8 cellular contexts compared by ENCODE assay signal in genomic region chr1:243205028-243205501, GRCh38. TPM values are rescaled to one million over a fixed set of nuclear protein-coding genes. Genes with fewer than 3 reads are reported as not detected.
DNase-seq lines count a peak whose midpoint lies in the region; ATAC-seq and TF ChIP-seq lines count a peak whose summit lies in the region.
"Not testable (repeated sequence)": the region's sequence is repeated elsewhere in the genome, so short reads cannot be mapped to it uniquely, and the experiment has no call there.

No MANE protein-coding gene starts in this region.

- H3K27ac Mint-ChIP-seq in WTC11: peak overlapping the region; percentile 45; the same call in 1 of the 2 replicates
- not testable (repeated sequence) for H3K27ac Mint-ChIP-seq in endodermal cell

- peaks cover 17% of the 10 kb centered on the region for H3K4me1 ChIP-seq in GM23248 (ENCODE audit: insufficient read depth)
- not testable (repeated sequence) for H3K4me1 ChIP-seq in endodermal cell (ENCODE audit: control insufficient read depth, insufficient read depth, low read length); cardiac muscle cell (ENCODE audit: low read depth); lung (ENCODE audit: control insufficient read depth in 2 of 2, insufficient read depth in 2 of 2, low read length in 2 of 2)

- POLR2A ChIA-PET in AG04450 (lab: Yijun Ruan, JAX); WTC11 (lab: Charles Lee): not testable (repeated sequence)

- H3K4me2 ChIP-seq in GM23248 (ENCODE audit: unreplicated experiment): peak overlapping the region; percentile 27

- H3K27me3 Mint-ChIP-seq in WTC11 (ENCODE audit: low read depth); endodermal cell (ENCODE audit: insufficient read depth): not testable (repeated sequence)

- H3K36me3 ChIP-seq in GM23248 (ENCODE audit: low read depth) (peaks cover 21% of the 10 kb centered on the region; the same call in 1 of the 2 replicates), MG63 (peaks cover 36% of the 10 kb centered on the region)
- H3K36me3 ChIP-seq in endodermal cell (ENCODE audit: control insufficient read depth, insufficient read depth, low read length); cardiac muscle cell; lung (ENCODE audit: control insufficient read depth in 2 of 2, insufficient read depth in 2 of 2, low read length in 2 of 2): not testable (repeated sequence)

- H3K4me3 Mint-ChIP-seq in WTC11, endodermal cell: not testable (repeated sequence)

- not testable (repeated sequence) for H4K20me1 ChIP-seq in GM23248 (ENCODE audit: insufficient read depth)

- not testable (repeated sequence) for H3K4me3 ChIP-seq in AG04450 (ENCODE audit: low read depth, low read length); GM23248; MG63; endodermal cell (ENCODE audit: low read length); cardiac muscle cell; lung

- not testable (repeated sequence) for H3K9me2 ChIP-seq in GM23248 (ENCODE audit: insufficient read depth)

- H3K79me2 ChIP-seq in GM23248 (ENCODE audit: insufficient read depth): peaks cover 84% of the 10 kb centered on the region

- H3K4me1 Mint-ChIP-seq in WTC11: peaks cover 12% of the 10 kb centered on the region
- not testable (repeated sequence) for H3K4me1 Mint-ChIP-seq in endodermal cell

- DNase-seq in AG04450 (ENCODE audit: low read depth, low spot score) (peak; percentile 20), GM23248 (peak; percentile 58), MG63 (peak; percentile 47), cardiac muscle cell (ENCODE audit: low read depth in 1 of 2, low spot score in 1 of 2) (peak; percentile 21 to 83)
- not testable (repeated sequence) for DNase-seq in WTC11 (ENCODE audit: low spot score); endodermal cell; lung (ENCODE audit: low spot score); stimulated activated naive CD8-positive, alpha-beta T cell treated with anti-CD3 and anti-CD28 coated beads, Interleukin-15, Interleukin-2, amounts not matched to agents 100 U/mL and 50 U/mL, for 24 hours

- not testable (repeated sequence) for TF ChIP-seq CTCF in AG04450 (IDR thresholded peaks at IDR 0.05; ENCODE audit: low read depth, low read length); WTC11 (IDR thresholded peaks at IDR 0.05); endodermal cell (conservative IDR thresholded peaks at IDR 0.05); cardiac muscle cell (IDR thresholded peaks at IDR 0.05; ENCODE audit: low read depth, low read length); lung (IDR thresholded peaks at IDR 0.05; ENCODE audit: control extremely low read depth, extremely low read depth)

- H3K27ac ChIP-seq in AG04450 (ENCODE audit: low read depth, low read length): peak overlapping the region; percentile 34
- peak overlapping the region; percentile 63 for H3K27ac ChIP-seq in GM23248
- peak overlapping the region; percentile 41 for H3K27ac ChIP-seq in endodermal cell (ENCODE audit: low read depth, low read length)
- H3K27ac ChIP-seq in cardiac muscle cell: peak overlapping the region; percentile 82
- not testable (repeated sequence) for H3K27ac ChIP-seq in lung (ENCODE audit: low read depth in 1 of 2, low read length in 1 of 2)

- not testable (repeated sequence) for H3K27me3 ChIP-seq in AG04450 (ENCODE audit: control insufficient read depth, insufficient read depth, low read length); GM23248 (replicated peaks; ENCODE audit: insufficient read depth); MG63; endodermal cell (ENCODE audit: control insufficient read depth, insufficient read depth, low read length, poor library complexity, severe bottlenecking); cardiac muscle cell; lung (ENCODE audit: control insufficient read depth, insufficient read depth)

- ATAC-seq in WTC11 (peak; percentile 88), lung (ENCODE audit: insufficient read depth, low FRiP score) (peak; percentile 53)
- peak; percentile 43 for ATAC-seq in stimulated activated naive CD8-positive, alpha-beta T cell treated with anti-CD3 and anti-CD28 coated beads, Interleukin-15, Interleukin-2, amounts not matched to agents 100 U/mL and 50 U/mL, for 24 hours

- H3K9me3 Mint-ChIP-seq in WTC11, endodermal cell: not testable (repeated sequence)

- peaks cover 16% of the 10 kb centered on the region for H3K36me3 Mint-ChIP-seq in WTC11
- peaks cover 29% of the 10 kb centered on the region for H3K36me3 Mint-ChIP-seq in endodermal cell (ENCODE audit: low read depth)

- WGBS in GM23248 (ENCODE audit: low coverage in 1 of 2, low lambda C conversion rate in 2 of 2, missing lambda C conversion rate in 2 of 2), 2 experiments: 55% methylated on average over 3 of the region's 3 CpGs
- WGBS in endodermal cell (ENCODE audit: insufficient coverage in 1 of 2, insufficient read length in 1 of 2), 2 experiments: 60 to 90% methylated on average over 1 to 3 of the region's 3 CpGs
- 92 to 97% methylated on average over 3 of the region's 3 CpGs for WGBS in lung, 2 donors

- H2AFZ ChIP-seq in GM23248: not testable (repeated sequence)

- not testable (repeated sequence) for H3K9me3 ChIP-seq in AG04450 (ENCODE audit: control insufficient read depth, insufficient read depth, low read length); GM23248 (ENCODE audit: low read depth); MG63; endodermal cell (ENCODE audit: control insufficient read depth, low read length); cardiac muscle cell (ENCODE audit: low read depth); lung (ENCODE audit: control insufficient read depth in 2 of 2, insufficient read depth in 1 of 2, low read length in 1 of 2)

- in situ Hi-C loops in GM23248 (cut with MboI): not testable (repeated sequence)

- CTCF ChIA-PET in AG04450 (lab: Charles Lee); WTC11 (lab: Charles Lee): not testable (repeated sequence)

- H3F3A ChIP-seq in GM23248 (ENCODE audit: insufficient read depth): peaks cover 17% of the 10 kb centered on the region

- H3K9ac ChIP-seq in GM23248; endodermal cell (ENCODE audit: extremely low read depth, low read length, poor library complexity, severe bottlenecking): not testable (repeated sequence)

RNA-seq across cellular contexts. Expression of gene CEP170, which starts 50.0 kb away (rescaled TPM):
- polyA plus RNA-seq in AG04450 (2011; rRNA removed) (79.9 and 108 TPM in 2 replicates), GM23248 (2016; fragmentation: Nextera tagmentation; extraction: Ambion mirVana) (55.4 and 56.7 TPM in 2 replicates), cardiac muscle cell (45.9 and 50.2 TPM in 2 replicates), lung (10 to 100 TPM; 24.2 to 24.5 TPM)
- polyA minus RNA-seq in AG04450 (2011; rRNA and poly(A)+ RNA removed): 134 and 161 TPM in 2 replicates
- total RNA-seq in GM23248 (2014; rRNA removed; shearing (Covaris generic)): 81.0 and 89.8 TPM in 2 replicates
- 31.9 and 46.1 TPM in 2 replicates for total RNA-seq in MG63 (2014; rRNA removed; shearing (Covaris generic); ENCODE audit: low replicate concordance)
- total RNA-seq in WTC11 (2021) (89.6 to 94.7 TPM (median 90.3 TPM) in 3 replicates), endodermal cell (10 to 100 TPM; 85.7 to 99.8 TPM), cardiac muscle cell (36.7 and 76.9 TPM in 2 replicates), lung (100 to 1,000 TPM in 1 of 2 donors, 10 to 100 TPM in 1; 87.1 to 113 TPM)
- 81.7 TPM for polyA plus RNA-seq in endodermal cell (2013, experiment 1 of 2)
- polyA plus RNA-seq in endodermal cell (2013, experiment 2 of 2): 83.0 TPM

RNA-seq across cellular contexts. Expression of gene SDCCAG8, which starts 50.8 kb away (rescaled TPM):
- polyA plus RNA-seq in AG04450 (2011; rRNA removed) (29.9 and 34.1 TPM in 2 replicates), GM23248 (2016; fragmentation: Nextera tagmentation; extraction: Ambion mirVana) (41.9 and 45.3 TPM in 2 replicates), cardiac muscle cell (38.5 and 58.6 TPM in 2 replicates), lung (10 to 100 TPM; 25.4 to 29.1 TPM)
- polyA minus RNA-seq in AG04450 (2011; rRNA and poly(A)+ RNA removed): 25.7 and 31.8 TPM in 2 replicates
- 29.4 and 69.4 TPM in 2 replicates for total RNA-seq in GM23248 (2014; rRNA removed; shearing (Covaris generic))
- total RNA-seq in MG63 (2014; rRNA removed; shearing (Covaris generic); ENCODE audit: low replicate concordance): 17.2 and 19.2 TPM in 2 replicates
- total RNA-seq in WTC11 (2021) (33.6 to 44.3 TPM (median 42.4 TPM) in 3 replicates), endodermal cell (10 to 100 TPM; 19.8 to 27.5 TPM), cardiac muscle cell (23.3 and 23.8 TPM in 2 replicates), lung (10 to 100 TPM; 67.3 to 96.7 TPM)
- 14.3 TPM for polyA plus RNA-seq in endodermal cell (2013, experiment 1 of 2)
- polyA plus RNA-seq in endodermal cell (2013, experiment 2 of 2): 16.5 TPM
